In genomic region chr9:115084709-115085108, GRCh38 we compare ENCODE assay signal across 31 cellular contexts. TPM values are rescaled to one million over a fixed set of nuclear protein-coding genes. Genes with fewer than 3 reads are reported as not detected.
"Had no signal": no experiment of that assay in that cellular context is flagged by ENCODE, and none has a peak within 500 bp of the region (broad histone marks: within the 10 kb centered on the region; RNA-seq: fewer than 3 reads in every experiment).

No MANE protein-coding gene starts in this region.

- H3K36me3 ChIP-seq: adrenal gland, breast epithelium, MG63 had no signal

- DNase-seq: activated CD4-positive, alpha-beta T cell treated with anti-CD3 and anti-CD28 coated beads for 36 hours; activated CD4-positive, alpha-beta T cell treated with anti-CD3 and anti-CD28 coated beads, Interleukin-2, amount 10 ng/mL, durations not matched to agents 7 days and 5 days; activated CD4-positive, alpha-beta T cell treated with anti-CD3 and anti-CD28 coated beads, Interleukin-2, amount 50 U/mL, for 48 hours; activated CD8-positive, alpha-beta T cell treated with anti-CD3 and anti-CD28 coated beads, Interleukin-2, amount 10 ng/mL, durations not matched to agents 7 days and 5 days; activated gamma-delta T cell treated with Interleukin-2 at 50 U/mL for 16 hours; activated naive CD4-positive, alpha-beta T cell treated with anti-CD3 and anti-CD28 coated beads for 36 hours; activated T-cell treated with anti-CD3 and anti-CD28 coated beads, Interleukin-2, amount 50 U/mL, for 24 hours; adrenal gland; body of pancreas; caudate nucleus; Karpas-422; KBM-7; MG63; NCI-H1048; NCI-H1105 treated with DMSO at 0.1 percent for 48 hours; NCI-H1436; NCI-H1694; NCI-H1930; NCI-H2081 treated with DMSO at 0.1 percent for 48 hours; NCI-H226; NCI-H446 treated with DMSO at 0.1 percent for 48 hours; NCI-H524; Peyer's patch; SHP77; SK-N-SH had no signal

- FAIRE-seq: astrocyte had no signal

- H3K9me3 ChIP-seq: adrenal gland, body of pancreas, breast epithelium, MG63, Peyer's patch, SJSA1, SK-N-SH had no signal

- H3K4me2 ChIP-seq: SK-N-SH had no signal

- H3K27me3 ChIP-seq: adrenal gland, body of pancreas, breast epithelium, MG63, Peyer's patch, SJSA1 had no signal

- H3K9ac ChIP-seq: SK-N-SH had no signal

- H3K4me1 ChIP-seq: adrenal gland, body of pancreas, breast epithelium, Peyer's patch had no signal

- ATAC-seq: activated CD4-positive, alpha-beta T cell treated with anti-CD3 and anti-CD28 coated beads for 36 hours; activated CD4-positive, CD25-positive, alpha-beta regulatory T cell treated with anti-CD3 and anti-CD28 coated beads, Interleukin-2, amount 50 U/mL, for 24 hours; activated CD8-positive, alpha-beta T cell treated with anti-CD3 and anti-CD28 coated beads, Interleukin-2, amount 10 ng/mL, durations not matched to agents 7 days and 5 days; activated naive CD4-positive, alpha-beta T cell treated with anti-CD3 and anti-CD28 coated beads, Interleukin-2, amount 50 U/mL, for 72 hours; body of pancreas; WTC11 had no signal

- H3K27ac ChIP-seq: adrenal gland, body of pancreas, breast epithelium, Peyer's patch, SJSA1 had no signal

- H3K4me3 ChIP-seq: adrenal gland, body of pancreas, breast epithelium, MG63, Peyer's patch, SJSA1 had no signal

RNA-seq across cellular contexts. Expression of gene TNC, which starts 33.2 kb away (rescaled TPM):
- total RNA-seq: activated CD8-positive, alpha-beta T cell treated with anti-CD3 and anti-CD28 coated beads, Interleukin-2, amount 10 ng/mL, durations not matched to agents 7 days and 5 days; activated naive CD4-positive, alpha-beta T cell treated with anti-CD3 and anti-CD28 coated beads, Interleukin-2, amount 50 U/mL, for 72 hours had no signal
